Comparison of ENCODE assay signal across 9 cellular contexts in genomic region chr14:65352964-65353530, GRCh38. TPM values are rescaled to one million over a fixed set of nuclear protein-coding genes. Genes with fewer than 3 reads are reported as not detected.
DNase-seq lines count a peak whose midpoint lies in the region; FAIRE-seq and TF ChIP-seq lines count a peak whose summit lies in the region.
"Had no signal": no experiment of that assay in that cellular context is flagged by ENCODE, and none has a peak within 500 bp of the region (broad histone marks: within the 10 kb centered on the region; RNA-seq: fewer than 3 reads in every experiment).

No MANE protein-coding gene starts in this region.

- H3K9ac ChIP-seq in OCI-LY1 (ENCODE audit: low read length), result no peak overlapping the region

- peak overlapping the region; percentile 58 for H3K27ac ChIP-seq in OCI-LY1 (ENCODE audit: low read depth, low read length, poor library complexity, severe bottlenecking)

- no peaks in the 10 kb centered on the region for H3K9me2 ChIP-seq in OCI-LY1 (ENCODE audit: low read depth, low read length)

- no peaks in the 10 kb centered on the region for H3K79me2 ChIP-seq in OCI-LY1 (ENCODE audit: insufficient read depth, low read length)

- peak; percentile 55 for FAIRE-seq in urothelium cell line (lab: Jason Lieb, UNC)
- FAIRE-seq in frontal cortex (lab: Jason Lieb, UNC), result no peak

- no peaks in the 10 kb centered on the region for H4K20me1 ChIP-seq in OCI-LY1 (ENCODE audit: insufficient read depth, low read length)

- H3K4me3 ChIP-seq in OCI-LY1 (ENCODE audit: low read depth, low read length, poor library complexity, severe bottlenecking) (no peak overlapping the region), epithelial cell of proximal tubule (ENCODE audit: low read depth, low read length) (no peak overlapping the region)

- no peaks in the 10 kb centered on the region for H3F3A ChIP-seq in OCI-LY1 (ENCODE audit: insufficient read depth, low read length)

- peaks cover 69% of the 10 kb centered on the region for H3K4me1 ChIP-seq in OCI-LY1 (ENCODE audit: insufficient read depth, low read length, severe bottlenecking)

- no peaks in the 10 kb centered on the region for H3K27me3 ChIP-seq in OCI-LY1 (ENCODE audit: insufficient read depth, low read length)

- H3K9me3 ChIP-seq in OCI-LY1 (ENCODE audit: low read length), result no peaks in the 10 kb centered on the region

- TF ChIP-seq CTCF in OCI-LY1 (IDR thresholded peaks at IDR 0.05; ENCODE audit: low read length) (no peak; the same call in 1 of the 2 replicates), epithelial cell of proximal tubule (conservative IDR thresholded peaks at IDR 0.05; ENCODE audit: low read depth, low read length) (peak; percentile 25)

- H3K36me3 ChIP-seq in OCI-LY1 (ENCODE audit: insufficient read depth, low read length), result no peaks in the 10 kb centered on the region

- peak; percentile 24 for DNase-seq in stimulated activated CD4-positive, alpha-beta T cell treated with anti-CD3 and anti-CD28 coated beads, Interleukin-1b, Interleukin-23, amount 100 ng/mL, for 48 hours
- no peak for DNase-seq in stimulated activated CD4-positive, alpha-beta T cell treated with anti-CD3 and anti-CD28 coated beads, Interleukin-15, amount 100 ng/mL, for 24 hours
- peak; percentile 54 for DNase-seq in epithelial cell of proximal tubule (ENCODE audit: low read depth)
- DNase-seq in urothelium cell line (ENCODE audit: low spot score), result peak; percentile 76
- no peak for DNase-seq in frontal cortex (ENCODE audit: low spot score in 2 of 2)
- no peak for DNase-seq in NCI-H748 (lab: John Stamatoyannopoulos, UW; ENCODE audit: unreplicated experiment)
- DNase-seq in NCI-H510A (lab: John Stamatoyannopoulos, UW), result no peak
- DNase-seq: Kasumi-1 had no signal

- H2AFZ ChIP-seq in OCI-LY1 (ENCODE audit: low read length), result no peak overlapping the region

- no peak overlapping the region for H3K4me2 ChIP-seq in OCI-LY1 (ENCODE audit: low read length)

RNA-seq across cellular contexts. Expression of gene FUT8, which starts 59.5 kb away (rescaled TPM):
- 49.4 and 66.4 TPM in 2 replicates for total RNA-seq in epithelial cell of proximal tubule
- 197 TPM for total RNA-seq in frontal cortex

Comparison
In these comparisons a context has a peak if more than half of its experiments do, and no peak if none do; other contexts are left out.
1. DNase-seq: peak in stimulated activated CD4-positive, alpha-beta T cell treated with anti-CD3 and anti-CD28 coated beads, Interleukin-1b, Interleukin-23, amount 100 ng/mL, for 48 hours (single experiment), epithelial cell of proximal tubule (single experiment) and urothelium cell line (single experiment); none in stimulated activated CD4-positive, alpha-beta T cell treated with anti-CD3 and anti-CD28 coated beads, Interleukin-15, amount 100 ng/mL, for 24 hours (single experiment), frontal cortex (0 of 2), NCI-H748 (single experiment) and NCI-H510A (single experiment).